In the genomic region with DNA sequence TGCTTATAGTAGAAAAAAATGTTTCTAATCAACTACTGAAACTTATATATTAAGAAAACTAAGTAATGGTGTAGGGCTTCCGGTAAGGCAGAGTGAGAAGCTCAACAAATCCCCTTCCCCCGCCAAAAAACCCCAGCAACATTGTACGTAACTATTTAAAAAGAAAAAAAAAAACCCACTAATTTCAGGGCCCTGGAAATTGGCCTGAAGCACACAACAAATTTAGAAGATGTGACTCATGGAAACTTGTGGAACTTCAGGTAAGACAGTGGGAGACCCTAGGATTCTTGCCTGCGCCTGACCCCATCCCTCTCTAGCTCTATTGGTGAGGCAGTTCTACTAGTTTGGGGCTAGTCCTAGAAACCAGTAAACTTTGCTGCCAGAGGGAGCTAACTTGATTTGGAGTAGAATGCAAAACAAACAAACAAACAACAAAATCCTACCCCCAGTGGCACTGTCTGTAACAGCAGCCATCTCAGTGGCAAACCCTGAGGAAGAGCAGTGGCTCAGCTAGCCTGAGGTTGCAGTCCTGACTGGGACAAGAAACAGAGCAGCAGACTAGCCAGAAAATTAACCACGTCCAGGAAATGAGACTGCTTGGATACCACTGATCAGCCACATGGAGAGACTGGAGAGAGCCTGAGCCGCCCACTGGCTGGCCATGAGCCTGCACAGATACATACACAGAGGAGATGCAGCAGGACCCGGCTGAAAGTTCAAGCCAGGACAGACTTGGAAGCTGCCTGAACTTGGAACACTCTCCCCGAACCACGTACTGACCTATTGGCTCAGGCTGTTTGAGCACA, we compare ENCODE assay signal across 2 cellular contexts.
TF ChIP-seq lines count a peak whose summit lies in the region.

No MANE protein-coding gene starts in this region.

TF ChIP-seq in HEK293T, 16 proteins besides CTCF, POLR2A, EP300 and RAD21 (continued from another document):
- TF ChIP-seq ZNF384 (IDR thresholded peaks at IDR 0.05) (no peak), SP1 (IDR thresholded peaks at IDR 0.05) (no peak), TARDBP (IDR thresholded peaks at IDR 0.05) (no peak), ARNT (IDR thresholded peaks at IDR 0.05) (no peak), FOXA1 (IDR thresholded peaks at IDR 0.05) (no peak), BHLHE40 (IDR thresholded peaks at IDR 0.05; ENCODE audit: borderline replicate concordance) (no peak), HDGF (IDR thresholded peaks at IDR 0.05; ENCODE audit: borderline replicate concordance) (no peak), ELF4 (IDR thresholded peaks at IDR 0.05) (no peak), CTBP1 (IDR thresholded peaks at IDR 0.05; ENCODE audit: borderline replicate concordance) (no peak), SUZ12 (IDR thresholded peaks at IDR 0.05) (no peak)

TF ChIP-seq in K562, 482 proteins besides CTCF, POLR2A, EP300 and RAD21 (continued from another document):
- no peak for TF ChIP-seq CHCHD3 (CRISPR knock-in tag; IDR thresholded peaks at IDR 0.05)
- no peak for TF ChIP-seq BRD4 (IDR thresholded peaks at IDR 0.05)
